ENCODE assay signal across 8 cellular contexts in genomic region chr11:910044-910588, GRCh38. TPM values are rescaled to one million over a fixed set of nuclear protein-coding genes. Genes with fewer than 3 reads are reported as not detected.
DNase-seq lines count a peak whose midpoint lies in the region; ATAC-seq and TF ChIP-seq lines count a peak whose summit lies in the region.

No MANE protein-coding gene starts in this region.

- H3K36me3 Mint-ChIP-seq in osteocyte (ENCODE audit: unreplicated experiment) = no peaks in the 10 kb centered on the region

- peak overlapping the region; percentile 91 for H3K4me2 ChIP-seq in SK-N-SH

- no peak for TF ChIP-seq EP300 in SK-N-SH (IDR thresholded peaks at IDR 0.05; ENCODE audit: borderline replicate concordance in 1 of 2, low read depth in 1 of 2, low read length in 1 of 2)

- peak overlapping the region; percentile 85 for H3K27ac ChIP-seq in C4-2B
- peak overlapping the region in 1 of 2 experiments; percentile 53; a peak in 1 of 4 replicates for H3K27ac ChIP-seq in SK-N-SH (ENCODE audit: low read depth in 2 of 2, low read length in 1 of 2)

- peak overlapping the region; percentile 83 for H3K9ac ChIP-seq in SK-N-SH

- H3K4me1 ChIP-seq in HAP-1 = peaks cover 8% of the 10 kb centered on the region
- peaks cover 0 to 14% of the 10 kb centered on the region in 2 experiments; a peak in 1 of 4 replicates for H3K4me1 ChIP-seq in SK-N-SH (ENCODE audit: control insufficient read depth in 1 of 2, insufficient read depth in 2 of 2, low read depth in 1 of 2, low read length in 1 of 2)

- peak overlapping the region; percentile 34 for H3K27ac Mint-ChIP-seq in osteocyte (ENCODE audit: unreplicated experiment)

- peak overlapping the region; percentile 41; the same call in 1 of the 2 replicates for H2AFZ ChIP-seq in SK-N-SH (ENCODE audit: low read depth)

- H4K20me1 ChIP-seq in SK-N-SH (ENCODE audit: insufficient read depth) = 0 out of 2 replicates have a peak, but pooled peaks cover 3% of the 10 kb centered on the region

- 3% methylated on average over 18 of the region's 38 CpGs for WGBS in SK-N-SH (ENCODE audit: low lambda C conversion rate)

- POLR2A ChIA-PET in SK-N-SH (lab: Yijun Ruan, JAX) = interaction anchor here (0.6 to 1.2 kb wide), 3 partner anchors 9 to 15 kb away, joined by 3 read pairs; no protein-coding TSS in a partner anchor

- H3K27me3 ChIP-seq in HAP-1 (ENCODE audit: low read depth) (no peaks in the 10 kb centered on the region), SK-N-SH (ENCODE audit: insufficient read depth) (no peaks in the 10 kb centered on the region)

- no peaks in the 10 kb centered on the region for H3F3A ChIP-seq in SK-N-SH (replicated peaks; ENCODE audit: insufficient read depth)

- TF ChIP-seq CTCF in C4-2B (conservative IDR thresholded peaks at IDR 0.05) (no peak), SK-N-SH (IDR thresholded peaks at IDR 0.05) (no peak), epithelial cell of proximal tubule (conservative IDR thresholded peaks at IDR 0.05; ENCODE audit: low read depth, low read length) (no peak), osteocyte (IDR thresholded peaks at IDR 0.05) (no peak)

- in situ Hi-C loops in HAP-1 (cut with MboI; ENCODE audit: low sequenced_read_pairs) = no loop called here

- no peaks in the 10 kb centered on the region for H3K27me3 Mint-ChIP-seq in osteocyte (ENCODE audit: unreplicated experiment)

- no peak for TF ChIP-seq RAD21 in SK-N-SH (IDR thresholded peaks at IDR 0.05; ENCODE audit: low read length)

- CTCF ChIA-PET in SK-N-SH (lab: Yijun Ruan, JAX) = interaction anchor here (0.6 to 1.2 kb wide), 6 partner anchors 12 to 213 kb away, joined by 3 to 7 read pairs (median 3); no protein-coding TSS in a partner anchor

- peak in 1 of 2 experiments; percentile 36 for DNase-seq in HAP-1 (ENCODE audit: low spot score in 2 of 2)
- no peak for DNase-seq in SK-N-SH
- no peak for DNase-seq in epithelial cell of proximal tubule (ENCODE audit: low read depth)
- no peak for DNase-seq in osteocyte (ENCODE audit: extremely low spot score, unreplicated experiment)
- DNase-seq in DMS114 treated with DMSO at 0.1 percent for 48 hours (lab: John Stamatoyannopoulos, UW; ENCODE audit: unreplicated experiment) = no peak
- no peak for DNase-seq in NCI-H2107 (lab: John Stamatoyannopoulos, UW)

- ATAC-seq in HG03378 (IDR thresholded peaks at IDR 0.05; ENCODE audit: unreplicated experiment) = no peak

- H3K9me3 ChIP-seq in HAP-1 = no peaks in the 10 kb centered on the region
- no peaks in the 10 kb centered on the region for H3K9me3 ChIP-seq in SK-N-SH

- peaks cover 35% of the 10 kb centered on the region for H3K79me2 ChIP-seq in SK-N-SH (ENCODE audit: insufficient read depth)

- H3K9me3 Mint-ChIP-seq in osteocyte (ENCODE audit: unreplicated experiment) = no peaks in the 10 kb centered on the region

- no peaks in the 10 kb centered on the region for H3K9me2 ChIP-seq in SK-N-SH

- H3K36me3 ChIP-seq in HAP-1 (replicated peaks) = peaks cover 10% of the 10 kb centered on the region; the same call in 1 of the 2 replicates
- peaks cover 0 to 5% of the 10 kb centered on the region in 2 experiments for H3K36me3 ChIP-seq in SK-N-SH (replicated peaks in 1 of 2; ENCODE audit: control insufficient read depth in 1 of 2, insufficient read depth in 2 of 2, low read length in 1 of 2)

- H3K4me1 Mint-ChIP-seq in osteocyte (ENCODE audit: unreplicated experiment) = peaks cover 11% of the 10 kb centered on the region

- peak overlapping the region; percentile 86 for H3K4me3 Mint-ChIP-seq in osteocyte (ENCODE audit: unreplicated experiment)

- H3K4me3 ChIP-seq in HAP-1 (peak overlapping the region; percentile 84), SK-N-SH (ENCODE audit: low read depth in 2 of 2, low read length in 1 of 2) (peak overlapping the region; percentile 82 to 95), epithelial cell of proximal tubule (ENCODE audit: low read depth, low read length) (peak overlapping the region; percentile 91)

TF ChIP-seq in SK-N-SH, 30 proteins besides CTCF, POLR2A, EP300 and RAD21:
- TF ChIP-seq IRF3 (IDR thresholded peaks at IDR 0.05; ENCODE audit: low read depth, low read length) = no peak
- no peak for TF ChIP-seq ELF1 (IDR thresholded peaks at IDR 0.05)
- no peak for TF ChIP-seq USF1 (IDR thresholded peaks at IDR 0.05; ENCODE audit: borderline replicate concordance, low read depth)
- no peak for TF ChIP-seq POLR2AphosphoS5 (IDR thresholded peaks at IDR 0.05; ENCODE audit: low read depth, low read length)
- TF ChIP-seq RFX5 (IDR thresholded peaks at IDR 0.05; ENCODE audit: low read length) = no peak
- no peak for TF ChIP-seq CHD2 (IDR thresholded peaks at IDR 0.05; ENCODE audit: low read length, partially characterized antibody)
- no peak for TF ChIP-seq TCF12 (IDR thresholded peaks at IDR 0.05)
- no peak for TF ChIP-seq EZH2phosphoT487 (IDR thresholded peaks at IDR 0.05; ENCODE audit: borderline replicate concordance, low read depth)
- TF ChIP-seq JUND (IDR thresholded peaks at IDR 0.05) = no peak
- no peak for TF ChIP-seq GATA2 (CRISPR knock-in tag; IDR thresholded peaks at IDR 0.05)
- no peak for TF ChIP-seq REST (IDR thresholded peaks at IDR 0.05; ENCODE audit: low read depth, low read length)

RNA-seq across cellular contexts. Expression of gene CHID1, which starts 0.5 kb away (rescaled TPM):
- 194 and 231 TPM in 2 replicates for polyA plus RNA-seq in SK-N-SH (2012; rRNA removed)
- 153 and 192 TPM in 2 replicates for polyA plus RNA-seq in SK-N-SH (2012; cell fraction: cytosol; rRNA removed)
- 123 and 143 TPM in 2 replicates for polyA plus RNA-seq in SK-N-SH (2012; cell fraction: nucleus; rRNA removed)
- total RNA-seq in epithelial cell of proximal tubule (95.6 and 108 TPM in 2 replicates), osteocyte (112 and 120 TPM in 2 replicates)

RNA-seq across cellular contexts. Expression of gene AP2A2, which starts 15.6 kb away (rescaled TPM):
- polyA plus RNA-seq in SK-N-SH (2012; rRNA removed) = 36.3 and 42.7 TPM in 2 replicates
- polyA plus RNA-seq in SK-N-SH (2012; cell fraction: cytosol; rRNA removed) = 23.0 and 30.2 TPM in 2 replicates
- polyA plus RNA-seq in SK-N-SH (2012; cell fraction: nucleus; rRNA removed) = 111 and 144 TPM in 2 replicates
- 48.5 and 49.8 TPM in 2 replicates for total RNA-seq in epithelial cell of proximal tubule
- total RNA-seq in osteocyte = 96.7 and 102 TPM in 2 replicates
